8 cellular contexts compared by ENCODE assay signal in genomic region chr20:49218739-49219090, GRCh38. TPM values are rescaled to one million over a fixed set of nuclear protein-coding genes. Genes with fewer than 3 reads are reported as not detected.
DNase-seq lines count a peak whose midpoint lies in the region; ATAC-seq, FAIRE-seq and TF ChIP-seq lines count a peak whose summit lies in the region.
"Not testable (repeated sequence)": the region's sequence is repeated elsewhere in the genome, so short reads cannot be mapped to it uniquely, and the experiment has no call there.

No MANE protein-coding gene starts in this region.

- peak overlapping the region; percentile 81 to 90; a peak in 3 of 4 replicates for H3K9ac ChIP-seq in K562 (ENCODE audit: insufficient read depth in 1 of 2, low read depth in 2 of 2, low read length in 2 of 2)
- not testable (repeated sequence) for H3K9ac ChIP-seq in rectal smooth muscle tissue (ENCODE audit: low read length)

- H3K9me3 ChIP-seq in K562 (replicated peaks; ENCODE audit: control insufficient read depth, insufficient read depth, low read depth, low read length); lower lobe of right lung; upper lobe of left lung: not testable (repeated sequence)

- H3K4me1 ChIP-seq in K562 (replicated peaks in 1 of 2; ENCODE audit: control insufficient read depth in 2 of 2, insufficient read depth in 2 of 2, low read length in 2 of 2) (peaks cover 14 to 19% of the 10 kb centered on the region in 2 experiments; a peak in 4 of 5 replicates), lower lobe of right lung (peaks cover 21% of the 10 kb centered on the region), upper lobe of left lung (peaks cover 11 to 28% (median 20%) of the 10 kb centered on the region in 4 donors)
- not testable (repeated sequence) for H3K4me1 ChIP-seq in rectal smooth muscle tissue (ENCODE audit: control insufficient read depth, insufficient read depth, low read length)

- TF ChIP-seq RAD21 in K562 (CRISPR knock-in tag; conservative IDR thresholded peaks at IDR 0.05 in 1 of 2, IDR thresholded peaks at IDR 0.05 in 1 of 2) = not testable (repeated sequence)

- peak overlapping the region; percentile 61; the same call in 1 of the 2 replicates for H2AFZ ChIP-seq in K562 (ENCODE audit: low read depth, low read length)

- not testable (repeated sequence) for FAIRE-seq in K562 (lab: Jason Lieb, UNC)

- 47% methylated on average over 10 of the region's 13 CpGs for WGBS in K562 (ENCODE audit: insufficient coverage, low coverage, missing lambda C conversion rate)
- 56 to 58% methylated on average over 13 of the region's 13 CpGs for WGBS in upper lobe of left lung, 2 donors

- H3K4me3 ChIP-seq in K562 = not testable (repeated sequence)
- H3K4me3 ChIP-seq in fibroblast of mammary gland (ENCODE audit: control insufficient read depth, low read depth, low read length) = peak overlapping the region; percentile 28
- H3K4me3 ChIP-seq in lower lobe of right lung = peak overlapping the region; percentile 95
- H3K4me3 ChIP-seq in rectal smooth muscle tissue (ENCODE audit: low read length) = peak overlapping the region; percentile 27
- H3K4me3 ChIP-seq in upper lobe of left lung = peak overlapping the region in 3 of 4 donors; percentile 79 to 85 (median 83)

- H3K27ac ChIP-seq in K562 (ENCODE audit: extremely low read depth, low read depth, low read length) (peak overlapping the region; percentile 58), lower lobe of right lung (peak overlapping the region; percentile 90), rectal smooth muscle tissue (ENCODE audit: low read depth, low read length) (peak overlapping the region; percentile 92), upper lobe of left lung (peak overlapping the region; percentile 87 to 94 (median 90))

- POLR2A ChIA-PET in K562 (lab: Yijun Ruan, JAX) = interaction anchor here (0.6 to 1.0 kb wide), 7 partner anchors 22 to 184 kb away, joined by 3 to 5 read pairs (median 3); no protein-coding TSS in a partner anchor

- in situ Hi-C loops in K562 (cut with MboI) = loop anchor here (5.0 kb wide), 1 partner anchor 86 kb away; no protein-coding TSS in a partner anchor

- 0 out of 2 replicates have a peak overlapping the region, but pooled peaks have one; percentile 13 for H3K4me2 ChIP-seq in K562 (ENCODE audit: insufficient read depth, low read length)

- peak; percentile 3 for ATAC-seq in GM18499 (IDR thresholded peaks at IDR 0.05; ENCODE audit: insufficient read depth, unreplicated experiment)
- peak; percentile 8 for ATAC-seq in K562
- peak in 1 of 2 donors; percentile 4 for ATAC-seq in lower lobe of right lung
- peak in 1 of 2 donors; percentile 1 for ATAC-seq in upper lobe of left lung (ENCODE audit: low FRiP score in 2 of 2)

- H3K36me3 ChIP-seq in K562 (ENCODE audit: control insufficient read depth, insufficient read depth, low read length) = peaks cover 27% of the 10 kb centered on the region; the same call in 2 of the 3 replicates
- H3K36me3 ChIP-seq in lower lobe of right lung = peaks cover 27% of the 10 kb centered on the region
- H3K36me3 ChIP-seq in rectal smooth muscle tissue (ENCODE audit: control insufficient read depth, insufficient read depth, low read length) = peaks cover 15% of the 10 kb centered on the region
- H3K36me3 ChIP-seq in upper lobe of left lung = peaks cover 11 to 25% (median 18%) of the 10 kb centered on the region in 4 donors

- H3K79me2 ChIP-seq in K562 (ENCODE audit: control insufficient read depth, insufficient read depth, low read length) = peaks cover 22% of the 10 kb centered on the region

- intact Hi-C loops in K562 (cut with micrococcal nuclease) = loop anchor here (5.0 kb wide), 1 partner anchor 36 kb away; no protein-coding TSS in a partner anchor
- intact Hi-C loops in lower lobe of right lung (cut with DNase I) = loop anchor here (10.0 kb wide), 1 partner anchor 84 kb away; no protein-coding TSS in a partner anchor

- not testable (repeated sequence) for H4K20me1 ChIP-seq in K562 (replicated peaks; ENCODE audit: control insufficient read depth, insufficient read depth, low read length)

- peak; percentile 7 for DNase-seq in NCI-H226
- DNase-seq in activated CD4-positive, alpha-beta T cell treated with anti-CD3 and anti-CD28 coated beads for 48 hours = peak; percentile 20
- DNase-seq in K562 (ENCODE audit: extremely low read depth in 1 of 4, low spot score in 3 of 4); fibroblast of mammary gland (ENCODE audit: low read depth): not testable (repeated sequence)
- DNase-seq in lower lobe of right lung = peak; percentile 51
- peak; percentile 24 to 70 for DNase-seq in upper lobe of left lung

- TF ChIP-seq EP300 in K562 (IDR thresholded peaks at IDR 0.05; ENCODE audit: low read length); upper lobe of left lung (IDR thresholded peaks at IDR 0.05): not testable (repeated sequence)

- not testable (repeated sequence) for TF ChIP-seq CTCF in K562 (IDR thresholded peaks at IDR 0.05 in 2 of 3, conservative IDR thresholded peaks at IDR 0.05 in 1 of 3; ENCODE audit: insufficient read depth in 2 of 3, low read depth in 1 of 3, low read length in 3 of 3); fibroblast of mammary gland (conservative IDR thresholded peaks at IDR 0.05; ENCODE audit: control insufficient read depth, insufficient read depth, low read depth, low read length); lower lobe of right lung (IDR thresholded peaks at IDR 0.05); upper lobe of left lung (IDR thresholded peaks at IDR 0.05)

- CTCF ChIA-PET in K562 (lab: Yijun Ruan, JAX; ENCODE audit: low intra/inter-chr PET ratio) = interaction anchor here (0.6 kb wide), 1 partner anchor 71 kb away, joined by 6 read pairs; no protein-coding TSS in a partner anchor

- H3K27me3 ChIP-seq in K562 (ENCODE audit: control insufficient read depth in 2 of 2, insufficient read depth in 2 of 2, low read length in 2 of 2); lower lobe of right lung (ENCODE audit: low read depth); rectal smooth muscle tissue (ENCODE audit: control insufficient read depth, insufficient read depth, low read length); upper lobe of left lung: not testable (repeated sequence)

- H3K9me1 ChIP-seq in K562 (ENCODE audit: control insufficient read depth, insufficient read depth, low read length) = not testable (repeated sequence)

- BruUV-seq in K562 (replicated peaks; lab: Mats Ljungman, UMichigan) = TSS peak; percentile 98

- TF ChIP-seq POLR2A in K562 (conservative IDR thresholded peaks at IDR 0.05); upper lobe of left lung (IDR thresholded peaks at IDR 0.05): not testable (repeated sequence)

RNA-seq across cellular contexts. Expression of gene DDX27, which starts 0.5 kb away (rescaled TPM):
- total RNA-seq in K562 (2011; cell fraction: chromatin; rRNA removed; ENCODE audit: low replicate concordance) = 54.3 and 76.9 TPM in 2 replicates
- 35.1 and 46.4 TPM in 2 replicates for total RNA-seq in K562 (2011; cell fraction: nucleolus; rRNA removed)
- 42.4 and 57.7 TPM in 2 replicates for total RNA-seq in K562 (2011; cell fraction: nucleoplasm; rRNA removed)
- total RNA-seq in K562 (2014; rRNA removed) (58.3 and 63.5 TPM in 2 replicates), K562 (2014; rRNA removed; fragmentation: Illumina TruSeq; extraction: Trizol) (55.6 and 61.1 TPM in 2 replicates), K562 (2015; rRNA removed; fragmentation: Illumina TruSeq; extraction: Trizol) (65.3 and 69.6 TPM in 2 replicates), K562 (2021) (50.9 and 57.0 TPM in 2 replicates), lower lobe of right lung (27.8 TPM), upper lobe of left lung (10 to 100 TPM; 26.7 to 43.0 (median 31.0) TPM)
- polyA plus RNA-seq in K562 (2011; rRNA removed) (32.0 and 33.6 TPM in 2 replicates), K562 (2014; fragmentation: Illumina TruSeq; extraction: Trizol) (77.0 and 79.3 TPM in 2 replicates), K562 (2014; fragmentation: Nextera tagmentation; extraction: Ambion mirVana) (10 to 100 TPM; 17.9 to 45.2 TPM), K562 (2014; rRNA removed) (57.1 and 63.2 TPM in 2 replicates)
- 43.5 and 94.1 TPM in 2 replicates for polyA plus RNA-seq in K562 (2011; cell fraction: cytosol; rRNA removed)
- 41.4 and 57.1 TPM in 2 replicates for polyA plus RNA-seq in K562 (2011; cell fraction: nucleus; rRNA removed)
- 38.4 and 44.4 TPM in 2 replicates for polyA plus RNA-seq in K562 (2012)
- 23.1 and 30.6 TPM in 2 replicates for polyA minus RNA-seq in K562 (2011; rRNA and poly(A)+ RNA removed)
- polyA minus RNA-seq in K562 (2011; cell fraction: cytosol; rRNA and poly(A)+ RNA removed) = 23.5 and 33.1 TPM in 2 replicates
- polyA minus RNA-seq in K562 (2011; cell fraction: nucleus; rRNA and poly(A)+ RNA removed) = 19.5 and 22.4 TPM in 2 replicates

RNA-seq across cellular contexts. Expression of gene STAU1, which starts 30.6 kb away (rescaled TPM):
- total RNA-seq in K562 (2011; cell fraction: chromatin; rRNA removed; ENCODE audit: low replicate concordance) = 34.6 and 56.6 TPM in 2 replicates
- 20.2 and 22.2 TPM in 2 replicates for total RNA-seq in K562 (2011; cell fraction: nucleolus; rRNA removed)
- 32.0 and 38.2 TPM in 2 replicates for total RNA-seq in K562 (2011; cell fraction: nucleoplasm; rRNA removed)
- 42.2 and 45.8 TPM in 2 replicates for total RNA-seq in K562 (2014; rRNA removed)
- total RNA-seq in K562 (2014; rRNA removed; fragmentation: Illumina TruSeq; extraction: Trizol) = 47.2 and 47.5 TPM in 2 replicates
- total RNA-seq in K562 (2015; rRNA removed; fragmentation: Illumina TruSeq; extraction: Trizol) = 50.6 and 51.9 TPM in 2 replicates
- 86.5 and 92.0 TPM in 2 replicates for total RNA-seq in K562 (2021)
- 51.2 and 57.0 TPM in 2 replicates for polyA plus RNA-seq in K562 (2011; rRNA removed)
- polyA plus RNA-seq in K562 (2011; cell fraction: cytosol; rRNA removed) = 32.2 and 44.9 TPM in 2 replicates
- polyA plus RNA-seq in K562 (2011; cell fraction: nucleus; rRNA removed) = 25.1 and 25.6 TPM in 2 replicates
- polyA plus RNA-seq in K562 (2012) = 62.6 and 64.2 TPM in 2 replicates
- polyA plus RNA-seq in K562 (2014; fragmentation: Illumina TruSeq; extraction: Trizol) = 90.7 and 106 TPM in 2 replicates
- polyA plus RNA-seq in K562 (2014; fragmentation: Nextera tagmentation; extraction: Ambion mirVana) = 10 to 100 TPM; 18.0 to 18.1 TPM
- polyA plus RNA-seq in K562 (2014; rRNA removed) = 62.2 and 63.4 TPM in 2 replicates
- 51.0 and 55.1 TPM in 2 replicates for polyA minus RNA-seq in K562 (2011; rRNA and poly(A)+ RNA removed)
- 45.9 and 47.1 TPM in 2 replicates for polyA minus RNA-seq in K562 (2011; cell fraction: cytosol; rRNA and poly(A)+ RNA removed)
- 8.6 and 13.9 TPM in 2 replicates for polyA minus RNA-seq in K562 (2011; cell fraction: nucleus; rRNA and poly(A)+ RNA removed)
- total RNA-seq in lower lobe of right lung = 73.5 TPM
- total RNA-seq in upper lobe of left lung = 10 to 100 TPM; 69.1 to 97.7 (median 73.5) TPM

RNA-seq across cellular contexts. Expression of gene ZNFX1, which starts 59.1 kb away (rescaled TPM):
- total RNA-seq in K562 (2011; cell fraction: chromatin; rRNA removed; ENCODE audit: low replicate concordance) = 34.0 and 34.5 TPM in 2 replicates
- 14.8 and 15.7 TPM in 2 replicates for total RNA-seq in K562 (2011; cell fraction: nucleolus; rRNA removed)
- 12.4 and 17.1 TPM in 2 replicates for total RNA-seq in K562 (2011; cell fraction: nucleoplasm; rRNA removed)
- total RNA-seq in K562 (2014; rRNA removed) = 10.3 and 12.4 TPM in 2 replicates
- 11.9 and 13.5 TPM in 2 replicates for total RNA-seq in K562 (2014; rRNA removed; fragmentation: Illumina TruSeq; extraction: Trizol)
- total RNA-seq in K562 (2015; rRNA removed; fragmentation: Illumina TruSeq; extraction: Trizol) = 12.4 and 13.8 TPM in 2 replicates
- total RNA-seq in K562 (2021) = 11.9 and 13.4 TPM in 2 replicates
- polyA plus RNA-seq in K562 (2011; rRNA removed) = 2.5 and 3.8 TPM in 2 replicates
- 3.5 and 4.1 TPM in 2 replicates for polyA plus RNA-seq in K562 (2011; cell fraction: cytosol; rRNA removed)
- 3.0 and 7.0 TPM in 2 replicates for polyA plus RNA-seq in K562 (2011; cell fraction: nucleus; rRNA removed)
- polyA plus RNA-seq in K562 (2012) = 6.0 and 6.5 TPM in 2 replicates
- 10.4 and 11.6 TPM in 2 replicates for polyA plus RNA-seq in K562 (2014; fragmentation: Illumina TruSeq; extraction: Trizol)
- polyA plus RNA-seq in K562 (2014; fragmentation: Nextera tagmentation; extraction: Ambion mirVana) = 1 to 10 TPM; 4.4 to 4.9 TPM
- 7.2 and 7.6 TPM in 2 replicates for polyA plus RNA-seq in K562 (2014; rRNA removed)
- 15.4 and 15.9 TPM in 2 replicates for polyA minus RNA-seq in K562 (2011; rRNA and poly(A)+ RNA removed)
- polyA minus RNA-seq in K562 (2011; cell fraction: cytosol; rRNA and poly(A)+ RNA removed) = 5.7 and 9.7 TPM in 2 replicates
- polyA minus RNA-seq in K562 (2011; cell fraction: nucleus; rRNA and poly(A)+ RNA removed) = 9.0 and 12.0 TPM in 2 replicates
- 53.9 TPM for total RNA-seq in lower lobe of right lung
- total RNA-seq in upper lobe of left lung = 10 to 100 TPM; 39.3 to 64.6 (median 42.4) TPM
